ENCODE assay signal across 20 cellular contexts in the genomic region with DNA sequence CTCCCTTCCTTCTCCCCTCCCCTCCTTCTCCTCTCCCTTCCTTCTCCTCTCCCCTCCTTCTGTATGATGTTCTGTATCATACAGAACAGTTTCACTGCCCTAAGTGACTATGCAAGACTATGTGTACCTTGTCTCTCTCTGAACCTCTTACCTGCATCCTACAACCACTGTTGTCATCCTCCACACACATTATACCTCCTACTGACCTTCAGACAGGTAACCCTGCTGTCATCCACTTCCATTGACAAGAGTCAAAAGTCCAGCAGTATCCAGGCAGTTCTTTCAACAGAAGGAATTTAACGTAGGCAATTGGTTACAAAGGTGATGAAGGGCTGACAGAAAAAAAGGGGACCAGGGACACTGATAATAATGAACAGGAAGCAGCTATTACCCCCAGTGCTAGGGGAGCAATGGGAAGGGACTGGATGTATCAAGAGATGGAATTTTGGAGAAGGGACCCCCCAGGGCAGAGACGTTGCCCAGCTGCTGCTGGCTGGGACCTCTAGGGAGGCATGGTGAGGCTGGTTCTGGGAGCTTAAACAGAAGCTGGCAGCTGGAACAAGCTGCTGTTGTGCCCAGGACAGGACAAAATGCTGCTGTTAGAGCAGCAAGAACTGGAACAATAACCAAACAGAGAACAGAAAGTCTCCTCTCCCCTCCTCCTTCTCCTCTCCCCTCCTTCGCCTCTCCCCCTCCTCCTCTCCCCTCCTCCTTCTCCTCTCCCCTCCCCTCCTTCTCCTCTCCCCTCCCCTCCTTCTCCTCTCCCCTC.
A peak's percentile ranks its signal among the peaks of the same experiment; 100 is the strongest.
DNase-seq lines count a peak whose midpoint lies in the region; ATAC-seq, FAIRE-seq and TF ChIP-seq lines count a peak whose summit lies in the region.
"Had no signal": no experiment of that assay in that cellular context is flagged by ENCODE, and none has a peak within 500 bp of the region (broad histone marks: within the 10 kb centered on the region; RNA-seq: fewer than 3 reads in every experiment).

No MANE protein-coding gene starts in this region.

- no peaks in the 10 kb centered on the region for H3K79me2 ChIP-seq in GM12878 (ENCODE audit: control insufficient read depth, insufficient read depth, low read length)
- no peaks in the 10 kb centered on the region for H3K79me2 ChIP-seq in osteoblast (ENCODE audit: insufficient read depth, low read length)

- H3K4me2 ChIP-seq in GM12878 (ENCODE audit: control insufficient read depth, insufficient read depth) (no peak overlapping the region), osteoblast (ENCODE audit: insufficient read depth, low read length) (no peak overlapping the region)

- RAD21 ChIA-PET in GM12878 (lab: Charles Lee; ENCODE audit: unreplicated experiment): no interaction called here

- in situ Hi-C loops in GM12878 (cut with MboI): no loop called here

- H3K36me3 ChIP-seq in GM12878 (ENCODE audit: control insufficient read depth in 2 of 2, insufficient read depth in 2 of 2, low read length in 1 of 2): no peaks in the 10 kb centered on the region
- no peaks in the 10 kb centered on the region for H3K36me3 ChIP-seq in osteoblast (ENCODE audit: insufficient read depth, low read length)
- H3K36me3 ChIP-seq: HAP-1 had no signal

- SMC1A ChIA-PET in GM12878 (lab: Charles Lee; ENCODE audit: uncharacterized antibody, unreplicated experiment): no interaction called here

- H2AFZ ChIP-seq in GM12878 (ENCODE audit: control insufficient read depth, low read depth, low read length) (no peak overlapping the region), osteoblast (ENCODE audit: low read length) (no peak overlapping the region)

- peaks cover 17% of the 10 kb centered on the region; the same call in 1 of the 2 replicates for H3K4me1 ChIP-seq in GM12878 (ENCODE audit: control insufficient read depth, insufficient read depth, low read length)
- H3K4me1 ChIP-seq in osteoblast (ENCODE audit: insufficient read depth, low read length): no peaks in the 10 kb centered on the region

- H3K9ac ChIP-seq in GM12878 (ENCODE audit: control insufficient read depth, insufficient read depth, low read length): no peak overlapping the region

- H3K27me3 ChIP-seq in GM12878 (replicated peaks in 1 of 2; ENCODE audit: control insufficient read depth in 2 of 2, insufficient read depth in 2 of 2, low read length in 1 of 2) (no peaks in the 10 kb centered on the region), osteoblast (ENCODE audit: insufficient read depth, low read length) (peaks cover 17% of the 10 kb centered on the region)

- no peaks in the 10 kb centered on the region for H4K20me1 ChIP-seq in GM12878 (ENCODE audit: control insufficient read depth, insufficient read depth)
- H4K20me1 ChIP-seq in osteoblast (ENCODE audit: insufficient read depth, low read length): no peaks in the 10 kb centered on the region

- WGBS in GM12878 (ENCODE audit: insufficient coverage, insufficient replicate concordance, low lambda C conversion rate, missing lambda C conversion rate): 73% methylated on average over 2 of the region's 3 CpGs

- no peak for TF ChIP-seq POLR2A in GM12878 (IDR thresholded peaks at IDR 0.05; ENCODE audit: low read depth, low read length)

- TF ChIP-seq CTCF in GM12878 (IDR thresholded peaks at IDR 0.05 in 2 of 3, conservative IDR thresholded peaks at IDR 0.05 in 1 of 3; ENCODE audit: control insufficient read depth in 2 of 3, extremely low read depth in 1 of 3, insufficient read depth in 1 of 3, low read depth in 3 of 3, low read length in 3 of 3): no peak
- TF ChIP-seq CTCF in osteoblast (IDR thresholded peaks at IDR 0.05; ENCODE audit: extremely low read depth, low read depth, low read length): no peak

- H3K4me3 ChIP-seq in GM12878 (no peak overlapping the region), osteoblast (ENCODE audit: insufficient read depth, low read length) (no peak overlapping the region)
- H3K4me3 ChIP-seq: HAP-1 had no signal

- H3K27ac ChIP-seq in GM12878 (ENCODE audit: control insufficient read depth, insufficient read depth) (no peak overlapping the region), osteoblast (ENCODE audit: low read depth, low read length) (no peak overlapping the region)

- ATAC-seq in GM18498 (IDR thresholded peaks at IDR 0.05; ENCODE audit: unreplicated experiment) (peak; percentile 39), HG02852 (IDR thresholded peaks at IDR 0.05; ENCODE audit: unreplicated experiment) (peak; percentile 37), GM12878 (no peak; the same call in 2 of the 3 replicates), GM18907 (IDR thresholded peaks at IDR 0.05; ENCODE audit: unreplicated experiment) (no peak)
- ATAC-seq: Panc1, Right ventricle myocardium inferior, SK-N-SH treated with all-trans-retinoic acid at 6 μM for 48 hours had no signal

- POLR2A ChIA-PET in GM12878 (lab: Charles Lee): no interaction called here

- DNase-seq in GM12878 (ENCODE audit: low read depth, low spot score) (no peak), osteoblast (ENCODE audit: insufficient read length, low spot score, missing footprints) (peak; percentile 54), DMS 273 (lab: John Stamatoyannopoulos, UW; ENCODE audit: unreplicated experiment) (no peak), germinal center (ENCODE audit: low spot score) (no peak)
- no peak for DNase-seq in activated CD8-positive, alpha-beta memory T cell treated with anti-CD3 and anti-CD28 coated beads for 24 hours
- DNase-seq: AML-193; Calu3; CD4-positive, alpha-beta T cell; IMR-90; Kasumi-1; NCI-H187 treated with DMSO at 0.1 percent for 48 hours; NCI-H2171 treated with DMSO at 0.1 percent for 48 hours; NCI-H82 had no signal

- intact Hi-C loops in GM12878 (cut with micrococcal nuclease; ENCODE audit: unreplicated experiment): no loop called here

- no peak for TF ChIP-seq EP300 in GM12878 (IDR thresholded peaks at IDR 0.05; ENCODE audit: borderline replicate concordance in 1 of 2, control insufficient read depth in 1 of 2, low read depth in 2 of 2, low read length in 2 of 2)

- no peak for TF ChIP-seq RAD21 in GM12878 (IDR thresholded peaks at IDR 0.05; ENCODE audit: insufficient read depth, low read depth, low read length)

- no TSS peak for BruUV-seq in GM12878 (replicated peaks; lab: Mats Ljungman, UMichigan)

- CTCF ChIA-PET in GM12878 (lab: Yijun Ruan, JAX): no interaction called here

- no peak for FAIRE-seq in GM12878 (lab: Jason Lieb, UNC)

- H3K9me3 ChIP-seq in GM12878 (replicated peaks; ENCODE audit: control insufficient read depth, insufficient read depth, low read length) (no peaks in the 10 kb centered on the region; the same call in 2 of the 3 replicates), osteoblast (ENCODE audit: low read depth, low read length) (no peaks in the 10 kb centered on the region)
- H3K9me3 ChIP-seq: HAP-1 had no signal

TF ChIP-seq in GM12878, 131 proteins besides CTCF, POLR2A, EP300 and RAD21:
- 0 out of 2 replicates have a peak, but pooled peaks have one; percentile 25 for TF ChIP-seq TCF3 (IDR thresholded peaks at IDR 0.05; ENCODE audit: borderline replicate concordance, insufficient read depth, low read depth, low read length)
- no peak for TF ChIP-seq SUZ12 (IDR thresholded peaks at IDR 0.05; ENCODE audit: unreplicated experiment)

Comparison
In these comparisons a context has a peak if more than half of its experiments do, and no peak if none do; other contexts are left out.
1. ATAC-seq: peak in GM18498 (single experiment) and HG02852 (single experiment); none in GM12878 (single experiment) and GM18907 (single experiment).